In genomic region chr10:100904903-100905302, GRCh38 we compare ENCODE assay signal across 15 cellular contexts. TPM values are rescaled to one million over a fixed set of nuclear protein-coding genes. Genes with fewer than 3 reads are reported as not detected.
A peak's percentile ranks its signal among the peaks of the same experiment; 100 is the strongest.
DNase-seq lines count a peak whose midpoint lies in the region; ATAC-seq and TF ChIP-seq lines count a peak whose summit lies in the region.
"Had no signal": no experiment of that assay in that cellular context is flagged by ENCODE, and none has a peak within 500 bp of the region (broad histone marks: within the 10 kb centered on the region; RNA-seq: fewer than 3 reads in every experiment).

No MANE protein-coding gene starts in this region.

- TF ChIP-seq CTCF in KMS-11 (conservative IDR thresholded peaks at IDR 0.05; ENCODE audit: low read depth, low read length), result no peak
- TF ChIP-seq CTCF in WERI-Rb-1 (IDR thresholded peaks at IDR 0.05; ENCODE audit: low read depth, low read length), result no peak
- TF ChIP-seq CTCF in natural killer cell (IDR thresholded peaks at IDR 0.05), result no peak

- no peak overlapping the region for H2BK5ac ChIP-seq in neuronal stem cell (ENCODE audit: low read length)

- H2BK12ac ChIP-seq in neuronal stem cell (ENCODE audit: low read length), result no peak overlapping the region

- CTCF ChIA-PET in activated CD8-positive, alpha-beta T cell treated with anti-CD3 and anti-CD28 coated beads, Interleukin-2, amount 10 ng/mL, durations not matched to agents 7 days and 5 days (lab: Charles Lee), result no interaction called here

- no peak overlapping the region for H2AK5ac ChIP-seq in neuronal stem cell (ENCODE audit: low read depth, low read length)

- intact Hi-C loops in natural killer cell (cut with micrococcal nuclease), result no loop called here

- no peaks in the 10 kb centered on the region for H3K36me3 Mint-ChIP-seq in activated CD8-positive, alpha-beta T cell treated with anti-CD3 and anti-CD28 coated beads, Interleukin-2, amount 10 ng/mL, durations not matched to agents 7 days and 5 days (ENCODE audit: low read depth)
- no peaks in the 10 kb centered on the region for H3K36me3 Mint-ChIP-seq in natural killer cell

- no peak overlapping the region for H3K23ac ChIP-seq in neuronal stem cell (ENCODE audit: low read depth, low read length, poor library complexity)

- no peak overlapping the region for H3K14ac ChIP-seq in neuronal stem cell (ENCODE audit: low read length)

- ATAC-seq in GM19463 (IDR thresholded peaks at IDR 0.05; ENCODE audit: unreplicated experiment) (peak; percentile 54), natural killer cell (no peak), GM19328 (IDR thresholded peaks at IDR 0.05; ENCODE audit: unreplicated experiment) (no peak)
- no peak for ATAC-seq in activated CD8-positive, alpha-beta T cell treated with anti-CD3 and anti-CD28 coated beads, Interleukin-2, amount 10 ng/mL, durations not matched to agents 7 days and 5 days
- ATAC-seq: K562, T-helper 17 cell had no signal

- no peak overlapping the region for H3K4ac ChIP-seq in neuronal stem cell (ENCODE audit: low read length)

- H3K4me2 ChIP-seq in KMS-11 (peak overlapping the region; percentile 56), neuronal stem cell (ENCODE audit: insufficient read depth, low read length, poor library complexity, severe bottlenecking) (no peak overlapping the region)

- no peak overlapping the region for H4K91ac ChIP-seq in neuronal stem cell (ENCODE audit: low read depth, low read length, poor library complexity)

- no peak overlapping the region for H2BK15ac ChIP-seq in neuronal stem cell (ENCODE audit: low read length)

- H3K4me1 Mint-ChIP-seq in activated CD8-positive, alpha-beta T cell treated with anti-CD3 and anti-CD28 coated beads, Interleukin-2, amount 10 ng/mL, durations not matched to agents 7 days and 5 days (ENCODE audit: low read depth), result peaks cover 23% of the 10 kb centered on the region
- H3K4me1 Mint-ChIP-seq in natural killer cell, result peaks cover 6% of the 10 kb centered on the region in 2 donors

- H3K79me1 ChIP-seq in neuronal stem cell (ENCODE audit: low read depth, low read length), result no peaks in the 10 kb centered on the region

- H4K20me1 ChIP-seq in KMS-11 (ENCODE audit: insufficient read depth), result no peaks in the 10 kb centered on the region

- H3K4me3 ChIP-seq in KMS-11 (IDR thresholded peaks at IDR 0.05; ENCODE audit: insufficient read depth, low read depth, low read length), result no peak overlapping the region
- H3K4me3 ChIP-seq in WERI-Rb-1 (ENCODE audit: low read depth, low read length), result no peak overlapping the region
- H3K4me3 ChIP-seq in neuronal stem cell (ENCODE audit: low read length in 2 of 2), result no peak overlapping the region
- H3K4me3 ChIP-seq: K562 had no signal

- no peaks in the 10 kb centered on the region for H3K79me2 ChIP-seq in KMS-11 (ENCODE audit: insufficient read depth, low read depth)

- POLR2A ChIA-PET in activated CD8-positive, alpha-beta T cell treated with anti-CD3 and anti-CD28 coated beads, Interleukin-2, amount 10 ng/mL, durations not matched to agents 7 days and 5 days (lab: Charles Lee), result no interaction called here

- H3K9ac ChIP-seq in KMS-11 (no peak overlapping the region), neuronal stem cell (ENCODE audit: low read depth, low read length, poor library complexity) (no peak overlapping the region)

- no peak overlapping the region for H3K18ac ChIP-seq in neuronal stem cell (ENCODE audit: low read length)

- no peak overlapping the region for H2AFZ ChIP-seq in KMS-11 (ENCODE audit: low read depth)
- H2AFZ ChIP-seq in neuronal stem cell (ENCODE audit: low read length), result peak overlapping the region; percentile 47

- H3K27me3 Mint-ChIP-seq in activated CD8-positive, alpha-beta T cell treated with anti-CD3 and anti-CD28 coated beads, Interleukin-2, amount 10 ng/mL, durations not matched to agents 7 days and 5 days (ENCODE audit: low read depth), result peaks cover 23% of the 10 kb centered on the region
- peaks cover 0 to 10% of the 10 kb centered on the region in 2 donors for H3K27me3 Mint-ChIP-seq in natural killer cell (ENCODE audit: low read depth in 2 of 2)

- H4K8ac ChIP-seq in neuronal stem cell (ENCODE audit: low read depth, low read length), result no peak overlapping the region

- no peak overlapping the region for H2BK120ac ChIP-seq in neuronal stem cell (ENCODE audit: low read depth, low read length)

- peaks cover 39% of the 10 kb centered on the region for H3K4me1 ChIP-seq in KMS-11 (ENCODE audit: low read depth, poor library complexity, severe bottlenecking)
- H3K4me1 ChIP-seq in neuronal stem cell (ENCODE audit: control insufficient read depth in 2 of 2, insufficient read depth in 1 of 2, low read depth in 1 of 2, low read length in 2 of 2), result peaks cover 4 to 6% of the 10 kb centered on the region in 2 donors

- H3K27ac ChIP-seq in KMS-11, result no peak overlapping the region
- H3K27ac ChIP-seq in WERI-Rb-1, result peak overlapping the region; percentile 34
- H3K27ac ChIP-seq in neuronal stem cell (replicated peaks; ENCODE audit: low read length), result no peak overlapping the region

- WGBS in neuronal stem cell (ENCODE audit: extremely low coverage in 2 of 2, insufficient read length in 2 of 2, insufficient replicate concordance in 1 of 2), 2 donors, result no CpG with 5 or more reads among the region's 2 CpGs

- H3K27me3 ChIP-seq in KMS-11 (ENCODE audit: insufficient read depth, low read depth), result peaks cover 35% of the 10 kb centered on the region
- no peaks in the 10 kb centered on the region for H3K27me3 ChIP-seq in WERI-Rb-1 (ENCODE audit: insufficient read depth, low read depth, severe bottlenecking)
- peaks cover 0 to 4% (median 0%) of the 10 kb centered on the region in 3 experiments for H3K27me3 ChIP-seq in neuronal stem cell (ENCODE audit: control insufficient read depth in 3 of 3, insufficient read depth in 3 of 3, low read depth in 1 of 3, low read length in 3 of 3)

- no peak overlapping the region for H3K27ac Mint-ChIP-seq in activated CD8-positive, alpha-beta T cell treated with anti-CD3 and anti-CD28 coated beads, Interleukin-2, amount 10 ng/mL, durations not matched to agents 7 days and 5 days
- no peak overlapping the region for H3K27ac Mint-ChIP-seq in natural killer cell
- H3K27ac Mint-ChIP-seq: T-helper 17 cell had no signal

- no peaks in the 10 kb centered on the region for H3K9me3 ChIP-seq in WERI-Rb-1 (ENCODE audit: severe bottlenecking)
- H3K9me3 ChIP-seq in neuronal stem cell (replicated peaks in 1 of 2; ENCODE audit: control insufficient read depth in 2 of 2, insufficient read depth in 1 of 2, low read depth in 1 of 2, low read length in 2 of 2), result no peaks in the 10 kb centered on the region

- peak; percentile 70 for DNase-seq in WERI-Rb-1
- no peak for DNase-seq in neuronal stem cell (ENCODE audit: low spot score)
- DNase-seq in activated CD8-positive, alpha-beta T cell treated with anti-CD3 and anti-CD28 coated beads, Interleukin-2, amount 10 ng/mL, durations not matched to agents 7 days and 5 days, result no peak
- no peak for DNase-seq in natural killer cell
- DNase-seq: DMS79, H7, NCI-H1092, NCI-H510A treated with DMSO at 0.1 percent for 48 hours, OCI-M1, RPMI8226, T-helper 17 cell had no signal

- H3K36me3 ChIP-seq in KMS-11 (ENCODE audit: insufficient read depth) (no peaks in the 10 kb centered on the region), WERI-Rb-1 (no peaks in the 10 kb centered on the region), neuronal stem cell (replicated peaks in 1 of 2; ENCODE audit: control insufficient read depth in 2 of 2, insufficient read depth in 2 of 2, low read length in 2 of 2) (no peaks in the 10 kb centered on the region)

- H3K9me3 Mint-ChIP-seq in activated CD8-positive, alpha-beta T cell treated with anti-CD3 and anti-CD28 coated beads, Interleukin-2, amount 10 ng/mL, durations not matched to agents 7 days and 5 days (ENCODE audit: insufficient read depth), result no peaks in the 10 kb centered on the region
- H3K9me3 Mint-ChIP-seq in natural killer cell, result no peaks in the 10 kb centered on the region

- H3K4me3 Mint-ChIP-seq in activated CD8-positive, alpha-beta T cell treated with anti-CD3 and anti-CD28 coated beads, Interleukin-2, amount 10 ng/mL, durations not matched to agents 7 days and 5 days, result no peak overlapping the region
- H3K4me3 Mint-ChIP-seq in natural killer cell, result no peak overlapping the region
- H3K4me3 Mint-ChIP-seq: T-helper 17 cell had no signal

RNA-seq across cellular contexts. Expression of gene SLF2, which starts 7.9 kb away (rescaled TPM):
- 9.2 TPM for polyA plus RNA-seq in neuronal stem cell (2013, experiment 1 of 2)
- polyA plus RNA-seq in neuronal stem cell (2013, experiment 2 of 2), result 8.8 TPM
- 10 to 100 TPM; 42.8 to 44.4 TPM for total RNA-seq in activated CD8-positive, alpha-beta T cell treated with anti-CD3 and anti-CD28 coated beads, Interleukin-2, amount 10 ng/mL, durations not matched to agents 7 days and 5 days
- 10 to 100 TPM; 24.2 to 35.4 (median 30.9) TPM for total RNA-seq in natural killer cell
